Comparison of ENCODE assay signal across 1 cellular context in genomic region chr13:41004875-41005693, GRCh38.
TF ChIP-seq lines count a peak whose summit lies in the region.

No MANE protein-coding gene starts in this region.

TF ChIP-seq in K562, 482 proteins besides CTCF, POLR2A, EP300 and RAD21 (continued from another document and continues in another):
- TF ChIP-seq, protein P1, sequence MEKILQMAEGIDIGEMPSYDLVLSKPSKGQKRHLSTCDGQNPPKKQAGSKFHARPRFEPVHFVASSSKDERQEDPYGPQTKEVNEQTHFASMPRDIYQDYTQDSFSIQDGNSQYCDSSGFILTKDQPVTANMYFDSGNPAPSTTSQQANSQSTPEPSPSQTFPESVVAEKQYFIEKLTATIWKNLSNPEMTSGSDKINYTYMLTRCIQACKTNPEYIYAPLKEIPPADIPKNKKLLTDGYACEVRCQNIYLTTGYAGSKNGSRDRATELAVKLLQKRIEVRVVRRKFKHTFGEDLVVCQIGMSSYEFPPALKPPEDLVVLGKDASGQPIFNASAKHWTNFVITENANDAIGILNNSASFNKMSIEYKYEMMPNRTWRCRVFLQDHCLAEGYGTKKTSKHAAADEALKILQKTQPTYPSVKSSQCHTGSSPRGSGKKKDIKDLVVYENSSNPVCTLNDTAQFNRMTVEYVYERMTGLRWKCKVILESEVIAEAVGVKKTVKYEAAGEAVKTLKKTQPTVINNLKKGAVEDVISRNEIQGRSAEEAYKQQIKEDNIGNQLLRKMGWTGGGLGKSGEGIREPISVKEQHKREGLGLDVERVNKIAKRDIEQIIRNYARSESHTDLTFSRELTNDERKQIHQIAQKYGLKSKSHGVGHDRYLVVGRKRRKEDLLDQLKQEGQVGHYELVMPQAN (IDR thresholded peaks at IDR 0.05; ENCODE audit: borderline replicate concordance), result no peak
- TF ChIP-seq SNRNP70 (optimal IDR thresholded peaks at IDR 0.05; ENCODE audit: low read depth, low read length) (no peak), COPS2 (conservative IDR thresholded peaks at IDR 0.05) (no peak), ZNF133 (CRISPR knock-in tag; IDR thresholded peaks at IDR 0.05) (no peak), ASH1L (IDR thresholded peaks at IDR 0.05; ENCODE audit: borderline replicate concordance, low read depth, partially characterized antibody) (no peak), SNIP1 (IDR thresholded peaks at IDR 0.05; ENCODE audit: low read depth) (no peak), HDAC1 (IDR thresholded peaks at IDR 0.05) (peak in 1 of 2 experiments; percentile 42; a peak in 1 of 4 replicates), SMARCC2 (IDR thresholded peaks at IDR 0.05; ENCODE audit: low read depth) (peak; percentile 59; the same call in 1 of the 2 replicates), MEIS2 (IDR thresholded peaks at IDR 0.05; ENCODE audit: partially characterized antibody) (peak; percentile 59), ZNF589 (CRISPR knock-in tag; IDR thresholded peaks at IDR 0.05; ENCODE audit: low read depth) (peak; percentile 34; the same call in 1 of the 2 replicates), ZNF224 (CRISPR knock-in tag; IDR thresholded peaks at IDR 0.05) (no peak), IRF2 (CRISPR knock-in tag; IDR thresholded peaks at IDR 0.05) (no peak), MITF (IDR thresholded peaks at IDR 0.05) (no peak), MAFK (IDR thresholded peaks at IDR 0.05; ENCODE audit: low read length) (peak; percentile 18; the same call in 1 of the 2 replicates), GTF2F1 (IDR thresholded peaks at IDR 0.05; ENCODE audit: low read depth, low read length) (no peak), NFXL1 (CRISPR knock-in tag; IDR thresholded peaks at IDR 0.05) (no peak), NR1H2 (CRISPR knock-in tag; IDR thresholded peaks at IDR 0.05) (no peak), XRCC3 (IDR thresholded peaks at IDR 0.05) (no peak), ZNF408 (CRISPR knock-in tag; IDR thresholded peaks at IDR 0.05; ENCODE audit: low read depth) (no peak), CBX5 (IDR thresholded peaks at IDR 0.05; ENCODE audit: borderline replicate concordance, low read depth) (no peak), KDM2B (CRISPR knock-in tag; IDR thresholded peaks at IDR 0.05) (no peak), SRSF7 (optimal IDR thresholded peaks at IDR 0.05; ENCODE audit: low read depth, low read length) (no peak), BACH1 (tag; IDR thresholded peaks at IDR 0.05) (no peak), ZNF146 (CRISPR knock-in tag; IDR thresholded peaks at IDR 0.05; ENCODE audit: unreplicated experiment) (no peak), HNRNPL (IDR thresholded peaks at IDR 0.05; ENCODE audit: low read depth, low read length) (no peak), ZNF695 (CRISPR knock-in tag; IDR thresholded peaks at IDR 0.05) (no peak), SP1 (CRISPR knock-in tag; IDR thresholded peaks at IDR 0.05) (no peak), NBN (IDR thresholded peaks at IDR 0.05; ENCODE audit: low read depth) (peak; percentile 56; the same call in 1 of the 2 replicates), ZBTB1 (CRISPR knock-in tag; IDR thresholded peaks at IDR 0.05; ENCODE audit: borderline replicate concordance, low read depth) (no peak), U2AF1 (optimal IDR thresholded peaks at IDR 0.05; ENCODE audit: low read depth, low read length) (no peak), ZNF551 (CRISPR knock-in tag; IDR thresholded peaks at IDR 0.05) (no peak), SREBF1 (IDR thresholded peaks at IDR 0.05; ENCODE audit: borderline replicate concordance, low read depth, low read length) (no peak), RFX1 (IDR thresholded peaks at IDR 0.05) (no peak), EZH2 (IDR thresholded peaks at IDR 0.05; ENCODE audit: borderline replicate concordance, low read depth, low read length) (no peak), TFAM (CRISPR knock-in tag; conservative IDR thresholded peaks at IDR 0.05) (no peak), POLR2AphosphoS5 (IDR thresholded peaks at IDR 0.05; ENCODE audit: control insufficient read depth, insufficient read depth, low read depth, low read length) (no peak), FOXK1 (CRISPR knock-in tag; IDR thresholded peaks at IDR 0.05; ENCODE audit: borderline replicate concordance) (no peak), SIRT6 (IDR thresholded peaks at IDR 0.05; ENCODE audit: low read depth, low read length) (no peak), TAF1 (IDR thresholded peaks at IDR 0.05; ENCODE audit: control insufficient read depth, extremely low read depth, insufficient read depth, low read length, severe bottlenecking) (no peak), TCFL5 (CRISPR knock-in tag; conservative IDR thresholded peaks at IDR 0.05) (no peak), FIP1L1 (IDR thresholded peaks at IDR 0.05; ENCODE audit: low read depth, low read length, poor library complexity, severe bottlenecking) (no peak), PRPF4 (IDR thresholded peaks at IDR 0.05; ENCODE audit: insufficient read depth, low read depth, low read length, poor library complexity, severe bottlenecking) (no peak), ZNF121 (CRISPR knock-in tag; conservative IDR thresholded peaks at IDR 0.05) (no peak), ZNF696 (CRISPR knock-in tag; conservative IDR thresholded peaks at IDR 0.05) (no peak), RBM15 (IDR thresholded peaks at IDR 0.05; ENCODE audit: insufficient read depth, low read length) (no peak), KHSRP (IDR thresholded peaks at IDR 0.05) (no peak), SMARCA5 (IDR thresholded peaks at IDR 0.05) (no peak), EP400 (IDR thresholded peaks at IDR 0.05) (peak; percentile 23; the same call in 1 of the 2 replicates), GATAD2A (IDR thresholded peaks at IDR 0.05) (0 out of 2 replicates have a peak, but pooled peaks have one; percentile 18)
- TF ChIP-seq, protein P2, sequence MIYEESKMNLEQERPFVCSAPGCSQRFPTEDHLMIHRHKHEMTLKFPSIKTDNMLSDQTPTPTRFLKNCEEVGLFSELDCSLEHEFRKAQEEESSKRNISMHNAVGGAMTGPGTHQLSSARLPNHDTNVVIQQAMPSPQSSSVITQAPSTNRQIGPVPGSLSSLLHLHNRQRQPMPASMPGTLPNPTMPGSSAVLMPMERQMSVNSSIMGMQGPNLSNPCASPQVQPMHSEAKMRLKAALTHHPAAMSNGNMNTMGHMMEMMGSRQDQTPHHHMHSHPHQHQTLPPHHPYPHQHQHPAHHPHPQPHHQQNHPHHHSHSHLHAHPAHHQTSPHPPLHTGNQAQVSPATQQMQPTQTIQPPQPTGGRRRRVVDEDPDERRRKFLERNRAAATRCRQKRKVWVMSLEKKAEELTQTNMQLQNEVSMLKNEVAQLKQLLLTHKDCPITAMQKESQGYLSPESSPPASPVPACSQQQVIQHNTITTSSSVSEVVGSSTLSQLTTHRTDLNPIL (CRISPR knock-in tag; IDR thresholded peaks at IDR 0.05), result no peak
- TF ChIP-seq, protein P3, sequence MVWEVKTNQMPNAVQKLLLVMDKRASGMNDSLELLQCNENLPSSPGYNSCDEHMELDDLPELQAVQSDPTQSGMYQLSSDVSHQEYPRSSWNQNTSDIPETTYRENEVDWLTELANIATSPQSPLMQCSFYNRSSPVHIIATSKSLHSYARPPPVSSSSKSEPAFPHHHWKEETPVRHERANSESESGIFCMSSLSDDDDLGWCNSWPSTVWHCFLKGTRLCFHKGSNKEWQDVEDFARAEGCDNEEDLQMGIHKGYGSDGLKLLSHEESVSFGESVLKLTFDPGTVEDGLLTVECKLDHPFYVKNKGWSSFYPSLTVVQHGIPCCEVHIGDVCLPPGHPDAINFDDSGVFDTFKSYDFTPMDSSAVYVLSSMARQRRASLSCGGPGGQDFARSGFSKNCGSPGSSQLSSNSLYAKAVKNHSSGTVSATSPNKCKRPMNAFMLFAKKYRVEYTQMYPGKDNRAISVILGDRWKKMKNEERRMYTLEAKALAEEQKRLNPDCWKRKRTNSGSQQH (CRISPR knock-in tag; IDR thresholded peaks at IDR 0.05), result no peak
- TF ChIP-seq, protein P4, sequence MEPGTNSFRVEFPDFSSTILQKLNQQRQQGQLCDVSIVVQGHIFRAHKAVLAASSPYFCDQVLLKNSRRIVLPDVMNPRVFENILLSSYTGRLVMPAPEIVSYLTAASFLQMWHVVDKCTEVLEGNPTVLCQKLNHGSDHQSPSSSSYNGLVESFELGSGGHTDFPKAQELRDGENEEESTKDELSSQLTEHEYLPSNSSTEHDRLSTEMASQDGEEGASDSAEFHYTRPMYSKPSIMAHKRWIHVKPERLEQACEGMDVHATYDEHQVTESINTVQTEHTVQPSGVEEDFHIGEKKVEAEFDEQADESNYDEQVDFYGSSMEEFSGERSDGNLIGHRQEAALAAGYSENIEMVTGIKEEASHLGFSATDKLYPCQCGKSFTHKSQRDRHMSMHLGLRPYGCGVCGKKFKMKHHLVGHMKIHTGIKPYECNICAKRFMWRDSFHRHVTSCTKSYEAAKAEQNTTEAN (CRISPR knock-in tag; IDR thresholded peaks at IDR 0.05), result no peak
- TF ChIP-seq, protein P5, sequence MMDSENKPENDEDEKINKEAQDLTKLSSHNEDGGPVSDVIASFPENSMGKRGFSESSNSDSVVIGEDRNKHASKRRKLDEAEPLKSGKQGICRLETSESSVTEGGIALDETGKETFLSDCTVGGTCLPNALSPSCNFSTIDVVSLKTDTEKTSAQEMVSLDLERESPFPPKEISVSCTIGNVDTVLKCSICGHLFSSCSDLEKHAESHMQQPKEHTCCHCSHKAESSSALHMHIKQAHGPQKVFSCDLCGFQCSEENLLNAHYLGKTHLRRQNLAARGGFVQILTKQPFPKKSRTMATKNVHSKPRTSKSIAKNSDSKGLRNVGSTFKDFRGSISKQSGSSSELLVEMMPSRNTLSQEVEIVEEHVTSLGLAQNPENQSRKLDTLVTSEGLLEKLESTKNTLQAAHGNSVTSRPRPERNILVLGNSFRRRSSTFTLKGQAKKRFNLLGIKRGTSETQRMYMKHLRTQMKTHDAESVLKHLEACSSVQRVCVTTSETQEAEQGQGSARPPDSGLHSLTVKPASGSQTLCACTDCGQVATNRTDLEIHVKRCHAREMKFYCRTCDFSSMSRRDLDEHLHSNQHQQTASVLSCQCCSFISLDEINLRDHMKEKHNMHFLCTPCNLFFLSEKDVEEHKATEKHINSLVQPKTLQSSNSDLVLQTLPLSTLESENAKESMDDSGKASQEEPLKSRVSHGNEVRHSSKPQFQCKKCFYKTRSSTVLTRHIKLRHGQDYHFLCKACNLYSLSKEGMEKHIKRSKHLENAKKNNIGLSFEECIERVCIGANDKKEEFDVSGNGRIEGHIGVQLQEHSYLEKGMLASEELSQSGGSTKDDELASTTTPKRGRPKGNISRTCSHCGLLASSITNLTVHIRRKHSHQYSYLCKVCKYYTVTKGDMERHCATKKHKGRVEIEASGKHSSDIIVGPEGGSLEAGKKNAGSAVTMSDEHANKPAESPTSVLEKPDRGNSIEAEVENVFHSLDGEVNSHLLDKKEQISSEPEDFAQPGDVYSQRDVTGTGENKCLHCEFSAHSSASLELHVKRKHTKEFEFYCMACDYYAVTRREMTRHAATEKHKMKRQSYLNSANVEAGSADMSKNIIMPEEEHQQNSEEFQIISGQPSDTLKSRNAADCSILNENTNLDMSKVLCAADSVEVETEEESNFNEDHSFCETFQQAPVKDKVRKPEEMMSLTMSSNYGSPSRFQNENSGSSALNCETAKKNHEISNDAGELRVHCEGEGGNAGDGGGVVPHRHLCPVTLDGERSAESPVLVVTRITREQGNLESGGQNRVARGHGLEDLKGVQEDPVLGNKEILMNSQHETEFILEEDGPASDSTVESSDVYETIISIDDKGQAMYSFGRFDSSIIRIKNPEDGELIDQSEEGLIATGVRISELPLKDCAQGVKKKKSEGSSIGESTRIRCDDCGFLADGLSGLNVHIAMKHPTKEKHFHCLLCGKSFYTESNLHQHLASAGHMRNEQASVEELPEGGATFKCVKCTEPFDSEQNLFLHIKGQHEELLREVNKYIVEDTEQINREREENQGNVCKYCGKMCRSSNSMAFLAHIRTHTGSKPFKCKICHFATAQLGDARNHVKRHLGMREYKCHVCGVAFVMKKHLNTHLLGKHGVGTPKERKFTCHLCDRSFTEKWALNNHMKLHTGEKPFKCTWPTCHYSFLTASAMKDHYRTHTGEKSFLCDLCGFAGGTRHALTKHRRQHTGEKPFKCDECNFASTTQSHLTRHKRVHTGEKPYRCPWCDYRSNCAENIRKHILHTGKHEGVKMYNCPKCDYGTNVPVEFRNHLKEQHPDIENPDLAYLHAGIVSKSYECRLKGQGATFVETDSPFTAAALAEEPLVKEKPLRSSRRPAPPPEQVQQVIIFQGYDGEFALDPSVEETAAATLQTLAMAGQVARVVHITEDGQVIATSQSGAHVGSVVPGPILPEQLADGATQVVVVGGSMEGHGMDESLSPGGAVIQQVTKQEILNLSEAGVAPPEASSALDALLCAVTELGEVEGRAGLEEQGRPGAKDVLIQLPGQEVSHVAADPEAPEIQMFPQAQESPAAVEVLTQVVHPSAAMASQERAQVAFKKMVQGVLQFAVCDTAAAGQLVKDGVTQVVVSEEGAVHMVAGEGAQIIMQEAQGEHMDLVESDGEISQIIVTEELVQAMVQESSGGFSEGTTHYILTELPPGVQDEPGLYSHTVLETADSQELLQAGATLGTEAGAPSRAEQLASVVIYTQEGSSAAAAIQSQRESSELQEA (IDR thresholded peaks at IDR 0.05; ENCODE audit: low read depth), result peak; percentile 35; the same call in 1 of the 2 replicates
- TF ChIP-seq, protein P6, sequence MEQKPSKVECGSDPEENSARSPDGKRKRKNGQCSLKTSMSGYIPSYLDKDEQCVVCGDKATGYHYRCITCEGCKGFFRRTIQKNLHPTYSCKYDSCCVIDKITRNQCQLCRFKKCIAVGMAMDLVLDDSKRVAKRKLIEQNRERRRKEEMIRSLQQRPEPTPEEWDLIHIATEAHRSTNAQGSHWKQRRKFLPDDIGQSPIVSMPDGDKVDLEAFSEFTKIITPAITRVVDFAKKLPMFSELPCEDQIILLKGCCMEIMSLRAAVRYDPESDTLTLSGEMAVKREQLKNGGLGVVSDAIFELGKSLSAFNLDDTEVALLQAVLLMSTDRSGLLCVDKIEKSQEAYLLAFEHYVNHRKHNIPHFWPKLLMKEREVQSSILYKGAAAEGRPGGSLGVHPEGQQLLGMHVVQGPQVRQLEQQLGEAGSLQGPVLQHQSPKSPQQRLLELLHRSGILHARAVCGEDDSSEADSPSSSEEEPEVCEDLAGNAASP (IDR thresholded peaks at IDR 0.05), result no peak
- TF ChIP-seq, protein P7, sequence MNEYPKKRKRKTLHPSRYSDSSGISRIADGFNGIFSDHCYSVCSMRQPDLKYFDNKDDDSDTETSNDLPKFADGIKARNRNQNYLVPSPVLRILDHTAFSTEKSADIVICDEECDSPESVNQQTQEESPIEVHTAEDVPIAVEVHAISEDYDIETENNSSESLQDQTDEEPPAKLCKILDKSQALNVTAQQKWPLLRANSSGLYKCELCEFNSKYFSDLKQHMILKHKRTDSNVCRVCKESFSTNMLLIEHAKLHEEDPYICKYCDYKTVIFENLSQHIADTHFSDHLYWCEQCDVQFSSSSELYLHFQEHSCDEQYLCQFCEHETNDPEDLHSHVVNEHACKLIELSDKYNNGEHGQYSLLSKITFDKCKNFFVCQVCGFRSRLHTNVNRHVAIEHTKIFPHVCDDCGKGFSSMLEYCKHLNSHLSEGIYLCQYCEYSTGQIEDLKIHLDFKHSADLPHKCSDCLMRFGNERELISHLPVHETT (CRISPR knock-in tag; conservative IDR thresholded peaks at IDR 0.05 in 1 of 2, IDR thresholded peaks at IDR 0.05 in 1 of 2), result no peak
